Comparison of ENCODE assay signal across 23 cellular contexts in the genomic region with DNA sequence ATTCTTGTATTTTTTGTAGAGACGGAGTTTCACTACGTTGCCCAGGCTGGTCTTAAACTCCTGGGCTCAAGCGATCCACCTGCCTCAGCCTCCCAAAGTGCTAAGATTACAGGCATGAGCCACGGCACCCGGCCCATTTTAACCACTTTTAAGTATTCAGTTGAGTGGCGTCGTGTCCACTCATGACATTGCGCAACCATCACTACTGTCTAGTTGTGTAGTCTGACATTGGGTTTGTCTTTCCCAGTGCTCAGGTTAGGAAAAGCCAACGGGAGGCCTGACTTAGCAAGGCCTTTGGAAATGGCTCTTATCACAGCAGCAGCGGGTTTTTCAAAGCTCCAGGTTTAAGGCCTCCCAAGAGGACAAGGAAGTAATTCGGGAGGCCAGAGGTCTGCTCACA.
"Had no signal": no experiment of that assay in that cellular context is flagged by ENCODE, and none has a peak within 500 bp of the region (broad histone marks: within the 10 kb centered on the region; RNA-seq: fewer than 3 reads in every experiment).

No MANE protein-coding gene starts in this region.

- H3K9me3 ChIP-seq: MG63 had no signal

- H3K27ac ChIP-seq: brain microvascular endothelial cell, cardiac muscle cell, SK-N-MC, WERI-Rb-1 had no signal

- H3K27me3 ChIP-seq: MG63 had no signal

- H3K4me3 ChIP-seq: cardiac muscle cell, MG63, SK-N-MC had no signal

- H3K36me3 ChIP-seq: brain microvascular endothelial cell, cardiac muscle cell, MG63, WERI-Rb-1 had no signal

- DNase-seq: activated CD4-positive, alpha-beta T cell treated with anti-CD3 and anti-CD28 coated beads for 36 hours; activated CD8-positive, alpha-beta memory T cell treated with anti-CD3 and anti-CD28 coated beads, Interleukin-2, amount 50 U/mL, for 4 hours; activated CD8-positive, alpha-beta T cell treated with anti-CD3 and anti-CD28 coated beads for 36 hours; activated gamma-delta T cell treated with Interleukin-2 at 50 U/mL for 16 hours; activated naive CD4-positive, alpha-beta T cell treated with anti-CD3 and anti-CD28 coated beads, Interleukin-2, amount 10 ng/mL, durations not matched to agents 7 days and 5 days; activated naive CD8-positive, alpha-beta T cell treated with anti-CD3 and anti-CD28 coated beads for 36 hours; activated T-cell treated with anti-CD3 and anti-CD28 coated beads, Interleukin-2, amount 50 U/mL, for 72 hours; brain microvascular endothelial cell; MG63; NCI-H1048; NCI-H146; NCI-H1930; NCI-H345; NCI-H510A; NCI-H526 treated with DMSO at 0.1 percent for 48 hours; NCI-H82; RPMI8226; T-cell; T-helper 2 cell; T1000; WERI-Rb-1 had no signal
